8 cellular contexts compared by ENCODE assay signal in the genomic region with DNA sequence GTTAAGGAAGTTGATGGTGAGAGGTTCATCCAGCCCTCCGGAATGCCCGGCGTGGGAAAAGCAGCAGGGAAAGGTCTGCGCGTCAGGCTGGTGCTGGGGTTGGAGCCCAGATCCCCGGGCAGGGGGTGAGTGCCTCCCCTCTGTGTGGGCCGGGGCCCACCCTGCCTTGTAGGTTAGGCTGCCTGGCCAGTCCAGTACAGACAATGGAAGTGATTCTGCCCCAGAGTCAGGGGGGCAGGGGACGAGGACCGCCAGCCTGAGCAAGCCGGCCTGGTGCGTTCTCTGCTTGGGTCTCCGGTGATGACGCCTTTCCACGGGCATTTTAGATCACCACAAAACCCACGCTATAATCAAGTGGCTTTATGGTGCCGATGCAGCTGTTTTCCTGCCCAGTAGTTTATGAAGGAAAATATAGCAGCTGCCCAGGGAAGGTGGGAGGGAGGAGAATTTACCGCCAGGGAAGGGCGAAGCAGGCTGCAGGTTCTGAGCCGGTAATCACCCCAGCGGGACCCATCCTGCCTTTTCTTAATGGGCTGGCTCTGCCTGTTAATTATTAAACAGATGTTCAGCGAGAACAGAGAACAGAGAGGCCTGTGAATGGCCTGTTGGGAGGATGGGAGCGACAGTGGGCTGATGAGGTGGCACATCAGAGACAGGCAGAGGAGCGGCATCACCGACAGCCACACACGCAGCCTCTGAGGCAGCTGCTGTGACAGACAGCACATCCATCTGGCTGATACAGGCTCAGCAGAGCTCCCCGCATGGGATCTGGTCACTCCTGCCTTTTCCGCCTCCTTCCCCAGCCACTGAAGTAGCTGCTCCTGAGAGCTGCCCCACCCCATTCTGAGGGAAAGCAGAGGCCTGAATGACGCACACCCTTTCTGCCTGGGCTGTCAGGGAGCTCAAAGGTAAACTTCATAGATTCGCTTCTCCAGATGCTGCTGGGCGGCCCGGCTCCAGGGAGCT. TPM values are rescaled to one million over a fixed set of nuclear protein-coding genes. Genes with fewer than 3 reads are reported as not detected.
A peak's percentile ranks its signal among the peaks of the same experiment; 100 is the strongest.
DNase-seq lines count a peak whose midpoint lies in the region; ATAC-seq, FAIRE-seq and TF ChIP-seq lines count a peak whose summit lies in the region.

No MANE protein-coding gene starts in this region.

- H3K27ac Mint-ChIP-seq in activated CD8-positive, alpha-beta memory T cell treated with anti-CD3 and anti-CD28 coated beads, Interleukin-2, amount 10 ng/mL, durations not matched to agents 7 days and 5 days: no peak overlapping the region

- TF ChIP-seq CTCF in BE2C (IDR thresholded peaks at IDR 0.05; ENCODE audit: low read depth, low read length): no peak; the same call in 1 of the 2 replicates

- H3K36me3 ChIP-seq in BE2C (no peaks in the 10 kb centered on the region), mucosa of rectum (ENCODE audit: control insufficient read depth in 2 of 2, insufficient read depth in 2 of 2, low read length in 2 of 2) (peaks cover 13 to 19% of the 10 kb centered on the region in 2 donors)

- no peak for TF ChIP-seq POLR2A in GM12891 (IDR thresholded peaks at IDR 0.05; ENCODE audit: low read depth, low read length)

- ATAC-seq in HG02885 (IDR thresholded peaks at IDR 0.05; ENCODE audit: poor library complexity, unreplicated experiment): no peak
- no peak for ATAC-seq in activated CD8-positive, alpha-beta memory T cell treated with anti-CD3 and anti-CD28 coated beads, Interleukin-2, amount 10 ng/mL, durations not matched to agents 7 days and 5 days

- DNase-seq in BE2C (peak; percentile 94), NCI-H1694 (lab: John Stamatoyannopoulos, UW) (peak; percentile 90), GM12891 (ENCODE audit: insufficient read length, low spot score) (no peak), SKM-1 (lab: John Stamatoyannopoulos, UW; ENCODE audit: unreplicated experiment) (no peak)
- DNase-seq in activated CD8-positive, alpha-beta memory T cell treated with anti-CD3 and anti-CD28 coated beads, Interleukin-2, amount 10 ng/mL, durations not matched to agents 7 days and 5 days: no peak

- H3K4me1 Mint-ChIP-seq in activated CD8-positive, alpha-beta memory T cell treated with anti-CD3 and anti-CD28 coated beads, Interleukin-2, amount 10 ng/mL, durations not matched to agents 7 days and 5 days: peaks cover 15% of the 10 kb centered on the region

- peaks cover 3% of the 10 kb centered on the region for H3K9me3 Mint-ChIP-seq in activated CD8-positive, alpha-beta memory T cell treated with anti-CD3 and anti-CD28 coated beads, Interleukin-2, amount 10 ng/mL, durations not matched to agents 7 days and 5 days (ENCODE audit: low read depth)

- H3K4me3 Mint-ChIP-seq in activated CD8-positive, alpha-beta memory T cell treated with anti-CD3 and anti-CD28 coated beads, Interleukin-2, amount 10 ng/mL, durations not matched to agents 7 days and 5 days: no peak overlapping the region

- H3K27ac ChIP-seq in cingulate gyrus (ENCODE audit: low read depth, low read length) (peak overlapping the region; percentile 61), mucosa of rectum (ENCODE audit: low read depth in 2 of 2, low read length in 2 of 2) (peak overlapping the region; percentile 94 to 97)

- CTCF ChIA-PET in activated CD8-positive, alpha-beta memory T cell treated with anti-CD3 and anti-CD28 coated beads, Interleukin-2, amount 10 ng/mL, durations not matched to agents 7 days and 5 days (lab: Charles Lee): interaction anchor here (0.9 kb wide), 1 partner anchor 20 kb away, joined by 3 read pairs; no protein-coding TSS in a partner anchor

- peak overlapping the region; percentile 75 to 80 for H3K9ac ChIP-seq in mucosa of rectum (ENCODE audit: low read depth in 1 of 2, low read length in 2 of 2)

- H3K27me3 ChIP-seq in BE2C (no peaks in the 10 kb centered on the region), mucosa of rectum (ENCODE audit: control insufficient read depth in 2 of 2, insufficient read depth in 2 of 2, low read length in 2 of 2) (no peaks in the 10 kb centered on the region)

- peaks cover 45% of the 10 kb centered on the region for H3K36me3 Mint-ChIP-seq in activated CD8-positive, alpha-beta memory T cell treated with anti-CD3 and anti-CD28 coated beads, Interleukin-2, amount 10 ng/mL, durations not matched to agents 7 days and 5 days

- peaks cover 19% of the 10 kb centered on the region for H3K4me1 ChIP-seq in BE2C
- peaks cover 32 to 34% of the 10 kb centered on the region in 2 donors for H3K4me1 ChIP-seq in mucosa of rectum (ENCODE audit: control insufficient read depth in 2 of 2, insufficient read depth in 2 of 2, low read length in 2 of 2)

- 0 out of 2 replicates have a peak overlapping the region, but pooled peaks have one; percentile 11 for H3K4me3 ChIP-seq in BE2C (ENCODE audit: low read depth, low read length)
- H3K4me3 ChIP-seq in mucosa of rectum (ENCODE audit: low read length in 2 of 2): peak overlapping the region; percentile 8 to 51

- no peak for FAIRE-seq in GM12891 (lab: Jason Lieb, UNC)

- H3K27me3 Mint-ChIP-seq in activated CD8-positive, alpha-beta memory T cell treated with anti-CD3 and anti-CD28 coated beads, Interleukin-2, amount 10 ng/mL, durations not matched to agents 7 days and 5 days: no peaks in the 10 kb centered on the region

- H3K9me3 ChIP-seq in BE2C (no peaks in the 10 kb centered on the region), mucosa of rectum (ENCODE audit: control insufficient read depth in 2 of 2, low read length in 2 of 2) (no peaks in the 10 kb centered on the region)

TF ChIP-seq in GM12891, 5 proteins besides CTCF, POLR2A, EP300 and RAD21:
- TF ChIP-seq PAX5 (IDR thresholded peaks at IDR 0.05; ENCODE audit: insufficient read depth, low read length, severe bottlenecking) (no peak), POLR2AphosphoS5 (IDR thresholded peaks at IDR 0.05; ENCODE audit: low read depth, low read length) (no peak), TAF1 (IDR thresholded peaks at IDR 0.05; ENCODE audit: low read depth, low read length) (no peak), POU2F2 (IDR thresholded peaks at IDR 0.05; ENCODE audit: low read depth, low read length) (no peak), SPI1 (IDR thresholded peaks at IDR 0.05; ENCODE audit: low read depth, low read length) (no peak)

RNA-seq across cellular contexts. Expression of a gene that starts 35.2 kb away (rescaled TPM):
- 19.5 TPM for polyA plus RNA-seq in BE2C (2012; ENCODE audit: insufficient read depth, insufficient read length, low read depth)
- polyA plus RNA-seq in GM12891 (2012; ENCODE audit: low read depth, missing spikeins): 36.5 TPM
- 10 to 100 TPM; 75.8 to 80.9 TPM for total RNA-seq in activated CD8-positive, alpha-beta memory T cell treated with anti-CD3 and anti-CD28 coated beads, Interleukin-2, amount 10 ng/mL, durations not matched to agents 7 days and 5 days

Comparison
In these comparisons a context has a peak if more than half of its experiments do, and no peak if none do; other contexts are left out.
1. DNase-seq: peak in BE2C (single experiment) and NCI-H1694 (single experiment); none in GM12891 (single experiment), SKM-1 (single experiment) and activated CD8-positive, alpha-beta memory T cell treated with anti-CD3 and anti-CD28 coated beads, Interleukin-2, amount 10 ng/mL, durations not matched to agents 7 days and 5 days (single experiment).